In the genomic region with DNA sequence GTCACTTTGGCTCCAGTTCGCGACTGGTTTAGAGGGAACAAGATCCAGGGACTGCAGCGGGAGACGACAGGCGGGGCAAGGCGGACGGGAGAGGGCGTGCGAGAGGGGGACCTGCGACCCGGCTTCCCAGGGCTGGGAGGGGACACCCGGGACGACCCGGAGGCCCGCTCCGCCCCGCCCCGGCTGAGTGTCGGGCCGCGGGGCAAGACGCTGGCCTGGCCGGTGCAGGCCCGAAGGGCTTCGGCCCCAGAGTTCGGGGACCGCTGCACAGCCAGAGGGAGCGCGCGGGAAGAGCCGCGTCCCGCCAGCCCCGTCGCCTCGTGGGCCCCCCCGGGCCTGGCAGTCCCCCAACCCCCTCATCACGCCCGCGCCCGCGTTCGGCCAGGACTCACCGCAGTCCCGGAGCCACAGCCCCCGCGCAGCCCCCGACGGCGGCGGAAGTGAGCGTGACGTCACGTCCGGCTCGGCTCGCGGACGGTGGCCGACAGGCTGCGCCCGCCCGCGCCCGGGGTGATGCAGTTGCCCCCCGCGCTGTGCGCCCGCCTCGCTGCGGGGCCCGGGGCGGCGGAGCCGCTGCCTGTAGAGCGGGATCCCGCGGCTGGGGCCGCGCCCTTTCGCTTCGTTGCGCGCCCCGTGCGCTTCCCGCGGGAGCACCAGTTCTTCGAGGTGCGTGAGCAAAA, we compare ENCODE assay signal across 1 cellular context.
TF ChIP-seq lines count a peak whose summit lies in the region.

A gene with protein sequence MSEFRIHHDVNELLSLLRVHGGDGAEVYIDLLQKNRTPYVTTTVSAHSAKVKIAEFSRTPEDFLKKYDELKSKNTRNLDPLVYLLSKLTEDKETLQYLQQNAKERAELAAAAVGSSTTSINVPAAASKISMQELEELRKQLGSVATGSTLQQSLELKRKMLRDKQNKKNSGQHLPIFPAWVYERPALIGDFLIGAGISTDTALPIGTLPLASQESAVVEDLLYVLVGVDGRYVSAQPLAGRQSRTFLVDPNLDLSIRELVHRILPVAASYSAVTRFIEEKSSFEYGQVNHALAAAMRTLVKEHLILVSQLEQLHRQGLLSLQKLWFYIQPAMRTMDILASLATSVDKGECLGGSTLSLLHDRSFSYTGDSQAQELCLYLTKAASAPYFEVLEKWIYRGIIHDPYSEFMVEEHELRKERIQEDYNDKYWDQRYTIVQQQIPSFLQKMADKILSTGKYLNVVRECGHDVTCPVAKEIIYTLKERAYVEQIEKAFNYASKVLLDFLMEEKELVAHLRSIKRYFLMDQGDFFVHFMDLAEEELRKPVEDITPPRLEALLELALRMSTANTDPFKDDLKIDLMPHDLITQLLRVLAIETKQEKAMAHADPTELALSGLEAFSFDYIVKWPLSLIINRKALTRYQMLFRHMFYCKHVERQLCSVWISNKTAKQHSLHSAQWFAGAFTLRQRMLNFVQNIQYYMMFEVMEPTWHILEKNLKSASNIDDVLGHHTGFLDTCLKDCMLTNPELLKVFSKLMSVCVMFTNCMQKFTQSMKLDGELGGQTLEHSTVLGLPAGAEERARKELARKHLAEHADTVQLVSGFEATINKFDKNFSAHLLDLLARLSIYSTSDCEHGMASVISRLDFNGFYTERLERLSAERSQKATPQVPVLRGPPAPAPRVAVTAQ (minus strand): TSS at position 442 of the 680 bp plus-strand sequence. CDS start 5,931 bp downstream, outside the sequence.
A gene with protein sequence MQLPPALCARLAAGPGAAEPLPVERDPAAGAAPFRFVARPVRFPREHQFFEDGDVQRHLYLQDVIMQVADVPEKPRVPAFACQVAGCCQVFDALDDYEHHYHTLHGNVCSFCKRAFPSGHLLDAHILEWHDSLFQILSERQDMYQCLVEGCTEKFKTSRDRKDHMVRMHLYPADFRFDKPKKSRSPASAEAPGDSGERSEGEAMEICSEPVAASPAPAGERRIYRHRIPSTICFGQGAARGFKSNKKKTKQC (plus strand): TSS at position 484 of the 680 bp plus-strand sequence. CDS start 30 bp downstream, at position 514.

TF ChIP-seq in K562, 482 proteins besides CTCF, POLR2A, EP300 and RAD21 (continued from another document and continues in another):
- TF ChIP-seq, protein P1, sequence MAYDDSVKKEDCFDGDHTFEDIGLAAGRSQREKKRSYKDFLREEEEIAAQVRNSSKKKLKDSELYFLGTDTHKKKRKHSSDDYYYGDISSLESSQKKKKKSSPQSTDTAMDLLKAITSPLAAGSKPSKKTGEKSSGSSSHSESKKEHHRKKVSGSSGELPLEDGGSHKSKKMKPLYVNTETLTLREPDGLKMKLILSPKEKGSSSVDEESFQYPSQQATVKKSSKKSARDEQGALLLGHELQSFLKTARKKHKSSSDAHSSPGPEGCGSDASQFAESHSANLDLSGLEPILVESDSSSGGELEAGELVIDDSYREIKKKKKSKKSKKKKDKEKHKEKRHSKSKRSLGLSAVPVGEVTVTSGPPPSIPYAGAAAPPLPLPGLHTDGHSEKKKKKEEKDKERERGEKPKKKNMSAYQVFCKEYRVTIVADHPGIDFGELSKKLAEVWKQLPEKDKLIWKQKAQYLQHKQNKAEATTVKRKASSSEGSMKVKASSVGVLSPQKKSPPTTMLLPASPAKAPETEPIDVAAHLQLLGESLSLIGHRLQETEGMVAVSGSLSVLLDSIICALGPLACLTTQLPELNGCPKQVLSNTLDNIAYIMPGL (CRISPR knock-in tag; IDR thresholded peaks at IDR 0.05) = no peak
- no peak for TF ChIP-seq EZH2 (IDR thresholded peaks at IDR 0.05; ENCODE audit: borderline replicate concordance, low read depth, low read length)
- TF ChIP-seq ZNF830 (CRISPR knock-in tag; IDR thresholded peaks at IDR 0.05) = no peak
- 0 out of 2 replicates have a peak, but pooled peaks have one; percentile 31 for TF ChIP-seq NCOR1 (IDR thresholded peaks at IDR 0.05)
- no peak for TF ChIP-seq PTRF (tag; IDR thresholded peaks at IDR 0.05)
- TF ChIP-seq, protein P2, sequence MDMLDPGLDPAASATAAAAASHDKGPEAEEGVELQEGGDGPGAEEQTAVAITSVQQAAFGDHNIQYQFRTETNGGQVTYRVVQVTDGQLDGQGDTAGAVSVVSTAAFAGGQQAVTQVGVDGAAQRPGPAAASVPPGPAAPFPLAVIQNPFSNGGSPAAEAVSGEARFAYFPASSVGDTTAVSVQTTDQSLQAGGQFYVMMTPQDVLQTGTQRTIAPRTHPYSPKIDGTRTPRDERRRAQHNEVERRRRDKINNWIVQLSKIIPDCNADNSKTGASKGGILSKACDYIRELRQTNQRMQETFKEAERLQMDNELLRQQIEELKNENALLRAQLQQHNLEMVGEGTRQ (CRISPR knock-in tag; IDR thresholded peaks at IDR 0.05) = no peak
- no peak for TF ChIP-seq SREBF1 (IDR thresholded peaks at IDR 0.05; ENCODE audit: borderline replicate concordance, low read depth, low read length)
- TF ChIP-seq, protein P3, sequence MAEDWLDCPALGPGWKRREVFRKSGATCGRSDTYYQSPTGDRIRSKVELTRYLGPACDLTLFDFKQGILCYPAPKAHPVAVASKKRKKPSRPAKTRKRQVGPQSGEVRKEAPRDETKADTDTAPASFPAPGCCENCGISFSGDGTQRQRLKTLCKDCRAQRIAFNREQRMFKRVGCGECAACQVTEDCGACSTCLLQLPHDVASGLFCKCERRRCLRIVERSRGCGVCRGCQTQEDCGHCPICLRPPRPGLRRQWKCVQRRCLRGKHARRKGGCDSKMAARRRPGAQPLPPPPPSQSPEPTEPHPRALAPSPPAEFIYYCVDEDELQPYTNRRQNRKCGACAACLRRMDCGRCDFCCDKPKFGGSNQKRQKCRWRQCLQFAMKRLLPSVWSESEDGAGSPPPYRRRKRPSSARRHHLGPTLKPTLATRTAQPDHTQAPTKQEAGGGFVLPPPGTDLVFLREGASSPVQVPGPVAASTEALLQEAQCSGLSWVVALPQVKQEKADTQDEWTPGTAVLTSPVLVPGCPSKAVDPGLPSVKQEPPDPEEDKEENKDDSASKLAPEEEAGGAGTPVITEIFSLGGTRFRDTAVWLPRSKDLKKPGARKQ (CRISPR knock-in tag; IDR thresholded peaks at IDR 0.05) = no peak
- peak; percentile 93 for TF ChIP-seq CREM (IDR thresholded peaks at IDR 0.05; ENCODE audit: low read depth)
- TF ChIP-seq ZNF668 (CRISPR knock-in tag; IDR thresholded peaks at IDR 0.05) = no peak
- TF ChIP-seq ZNF24 (IDR thresholded peaks at IDR 0.05) = no peak; the same call in 1 of the 2 replicates
- TF ChIP-seq, protein P4, sequence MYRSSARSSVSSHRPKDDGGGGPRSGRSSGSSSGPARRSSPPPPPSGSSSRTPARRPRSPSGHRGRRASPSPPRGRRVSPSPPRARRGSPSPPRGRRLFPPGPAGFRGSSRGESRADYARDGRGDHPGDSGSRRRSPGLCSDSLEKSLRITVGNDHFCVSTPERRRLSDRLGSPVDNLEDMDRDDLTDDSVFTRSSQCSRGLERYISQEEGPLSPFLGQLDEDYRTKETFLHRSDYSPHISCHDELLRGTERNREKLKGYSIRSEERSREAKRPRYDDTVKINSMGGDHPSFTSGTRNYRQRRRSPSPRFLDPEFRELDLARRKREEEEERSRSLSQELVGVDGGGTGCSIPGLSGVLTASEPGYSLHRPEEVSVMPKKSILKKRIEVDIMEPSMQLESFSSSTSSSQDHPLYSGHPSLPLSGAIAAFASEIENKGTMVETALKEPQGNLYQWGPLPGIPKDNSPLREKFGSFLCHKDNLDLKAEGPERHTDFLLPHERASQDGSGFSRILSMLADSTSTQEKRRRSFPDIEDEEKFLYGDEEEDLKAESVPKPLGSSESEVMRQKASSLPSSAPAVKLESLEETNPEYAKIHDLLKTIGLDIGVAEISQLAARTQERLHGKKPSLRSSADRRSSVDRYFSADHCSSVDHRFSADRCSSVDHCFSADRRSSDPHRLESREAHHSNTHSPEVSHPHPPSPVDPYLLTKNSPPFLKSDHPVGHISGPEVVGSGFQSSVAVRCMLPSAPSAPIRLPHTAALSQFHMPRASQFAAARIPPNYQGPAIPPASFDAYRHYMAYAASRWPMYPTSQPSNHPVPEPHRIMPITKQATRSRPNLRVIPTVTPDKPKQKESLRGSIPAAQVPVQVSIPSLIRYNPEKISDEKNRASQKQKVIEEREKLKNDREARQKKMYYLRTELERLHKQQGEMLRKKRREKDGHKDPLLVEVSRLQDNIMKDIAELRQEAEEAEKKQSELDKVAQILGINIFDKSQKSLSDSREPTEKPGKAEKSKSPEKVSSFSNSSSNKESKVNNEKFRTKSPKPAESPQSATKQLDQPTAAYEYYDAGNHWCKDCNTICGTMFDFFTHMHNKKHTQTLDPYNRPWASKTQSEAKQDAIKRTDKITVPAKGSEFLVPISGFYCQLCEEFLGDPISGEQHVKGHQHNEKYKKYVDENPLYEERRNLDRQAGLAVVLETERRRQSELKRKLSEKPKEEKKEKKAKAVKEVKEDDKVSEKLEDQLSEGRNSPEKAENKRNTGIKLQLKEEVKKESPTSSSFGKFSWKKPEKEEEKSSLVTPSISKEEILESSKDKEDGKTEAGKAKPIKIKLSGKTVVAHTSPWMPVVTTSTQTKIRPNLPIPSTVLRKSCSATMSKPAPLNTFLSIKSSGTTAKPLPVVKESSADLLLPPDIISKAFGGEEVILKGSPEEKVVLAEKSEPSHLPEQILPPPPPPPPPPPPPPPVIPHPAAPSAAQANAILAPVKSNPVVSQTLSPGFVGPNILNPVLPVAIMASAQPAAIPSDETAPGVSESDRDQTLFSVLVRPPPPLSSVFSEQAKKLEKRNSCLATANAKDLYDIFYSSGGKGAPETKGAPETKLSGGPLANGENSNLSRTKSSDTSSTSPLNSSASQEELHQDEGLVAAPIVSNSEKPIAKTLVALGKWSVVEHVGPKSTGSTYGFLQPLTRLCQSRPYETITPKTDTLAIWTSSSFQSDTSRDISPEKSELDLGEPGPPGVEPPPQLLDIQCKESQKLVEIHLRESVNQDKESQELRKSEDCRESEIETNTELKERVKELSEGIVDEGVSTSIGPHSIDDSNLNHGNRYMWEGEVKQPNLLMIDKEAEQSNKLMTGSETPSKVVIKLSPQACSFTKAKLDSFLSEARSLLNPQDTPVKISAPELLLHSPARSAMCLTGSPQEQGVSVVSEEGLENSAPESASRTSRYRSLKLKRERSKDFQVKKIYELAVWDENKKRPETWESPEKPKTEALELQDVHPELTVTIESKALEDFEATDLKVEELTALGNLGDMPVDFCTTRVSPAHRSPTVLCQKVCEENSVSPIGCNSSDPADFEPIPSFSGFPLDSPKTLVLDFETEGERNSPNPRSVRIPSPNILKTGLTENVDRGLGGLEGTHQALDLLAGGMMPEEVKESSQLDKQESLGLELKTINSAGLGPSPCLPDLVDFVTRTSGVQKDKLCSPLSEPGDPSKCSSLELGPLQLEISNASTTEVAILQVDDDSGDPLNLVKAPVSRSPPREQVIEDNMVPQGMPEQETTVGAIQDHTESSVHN (IDR thresholded peaks at IDR 0.05; ENCODE audit: borderline replicate concordance in 1 of 2, low read depth in 1 of 2) = no peak
- peak; percentile 84 for TF ChIP-seq CXXC5 (CRISPR knock-in tag; IDR thresholded peaks at IDR 0.05)
- TF ChIP-seq ZNF766 (CRISPR knock-in tag; conservative IDR thresholded peaks at IDR 0.05) = no peak
- TF ChIP-seq CHD1 (IDR thresholded peaks at IDR 0.05; ENCODE audit: low read length) = no peak
- TF ChIP-seq BHLHE40 (IDR thresholded peaks at IDR 0.05; ENCODE audit: low read length) = no peak
- no peak for TF ChIP-seq FOXJ3 (CRISPR knock-in tag; IDR thresholded peaks at IDR 0.05)
- TF ChIP-seq SETDB1 (IDR thresholded peaks at IDR 0.05; ENCODE audit: low read length) = no peak
- no peak for TF ChIP-seq CBFA2T2 (conservative IDR thresholded peaks at IDR 0.05)
- TF ChIP-seq, protein P5, sequence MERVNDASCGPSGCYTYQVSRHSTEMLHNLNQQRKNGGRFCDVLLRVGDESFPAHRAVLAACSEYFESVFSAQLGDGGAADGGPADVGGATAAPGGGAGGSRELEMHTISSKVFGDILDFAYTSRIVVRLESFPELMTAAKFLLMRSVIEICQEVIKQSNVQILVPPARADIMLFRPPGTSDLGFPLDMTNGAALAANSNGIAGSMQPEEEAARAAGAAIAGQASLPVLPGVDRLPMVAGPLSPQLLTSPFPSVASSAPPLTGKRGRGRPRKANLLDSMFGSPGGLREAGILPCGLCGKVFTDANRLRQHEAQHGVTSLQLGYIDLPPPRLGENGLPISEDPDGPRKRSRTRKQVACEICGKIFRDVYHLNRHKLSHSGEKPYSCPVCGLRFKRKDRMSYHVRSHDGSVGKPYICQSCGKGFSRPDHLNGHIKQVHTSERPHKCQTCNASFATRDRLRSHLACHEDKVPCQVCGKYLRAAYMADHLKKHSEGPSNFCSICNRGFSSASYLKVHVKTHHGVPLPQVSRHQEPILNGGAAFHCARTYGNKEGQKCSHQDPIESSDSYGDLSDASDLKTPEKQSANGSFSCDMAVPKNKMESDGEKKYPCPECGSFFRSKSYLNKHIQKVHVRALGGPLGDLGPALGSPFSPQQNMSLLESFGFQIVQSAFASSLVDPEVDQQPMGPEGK (CRISPR knock-in tag; IDR thresholded peaks at IDR 0.05; ENCODE audit: borderline replicate concordance) = no peak
- TF ChIP-seq, protein P6, sequence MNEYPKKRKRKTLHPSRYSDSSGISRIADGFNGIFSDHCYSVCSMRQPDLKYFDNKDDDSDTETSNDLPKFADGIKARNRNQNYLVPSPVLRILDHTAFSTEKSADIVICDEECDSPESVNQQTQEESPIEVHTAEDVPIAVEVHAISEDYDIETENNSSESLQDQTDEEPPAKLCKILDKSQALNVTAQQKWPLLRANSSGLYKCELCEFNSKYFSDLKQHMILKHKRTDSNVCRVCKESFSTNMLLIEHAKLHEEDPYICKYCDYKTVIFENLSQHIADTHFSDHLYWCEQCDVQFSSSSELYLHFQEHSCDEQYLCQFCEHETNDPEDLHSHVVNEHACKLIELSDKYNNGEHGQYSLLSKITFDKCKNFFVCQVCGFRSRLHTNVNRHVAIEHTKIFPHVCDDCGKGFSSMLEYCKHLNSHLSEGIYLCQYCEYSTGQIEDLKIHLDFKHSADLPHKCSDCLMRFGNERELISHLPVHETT (CRISPR knock-in tag; conservative IDR thresholded peaks at IDR 0.05 in 1 of 2, IDR thresholded peaks at IDR 0.05 in 1 of 2) = peak in 1 of 2 experiments; percentile 88; a peak in 2 of 4 replicates
- TF ChIP-seq CBX1 (IDR thresholded peaks at IDR 0.05; ENCODE audit: low read depth) = peak; percentile 19; the same call in 1 of the 2 replicates
- TF ChIP-seq XRCC4 (IDR thresholded peaks at IDR 0.05; ENCODE audit: extremely low read depth, insufficient read depth, insufficient read length) = no peak
- TF ChIP-seq HLTF (IDR thresholded peaks at IDR 0.05) = no peak
- TF ChIP-seq, protein P7, sequence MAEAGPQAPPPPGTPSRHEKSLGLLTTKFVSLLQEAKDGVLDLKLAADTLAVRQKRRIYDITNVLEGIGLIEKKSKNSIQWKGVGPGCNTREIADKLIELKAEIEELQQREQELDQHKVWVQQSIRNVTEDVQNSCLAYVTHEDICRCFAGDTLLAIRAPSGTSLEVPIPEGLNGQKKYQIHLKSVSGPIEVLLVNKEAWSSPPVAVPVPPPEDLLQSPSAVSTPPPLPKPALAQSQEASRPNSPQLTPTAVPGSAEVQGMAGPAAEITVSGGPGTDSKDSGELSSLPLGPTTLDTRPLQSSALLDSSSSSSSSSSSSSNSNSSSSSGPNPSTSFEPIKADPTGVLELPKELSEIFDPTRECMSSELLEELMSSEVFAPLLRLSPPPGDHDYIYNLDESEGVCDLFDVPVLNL (CRISPR knock-in tag; IDR thresholded peaks at IDR 0.05; ENCODE audit: low read depth) = no peak
- TF ChIP-seq ZNF444 (CRISPR knock-in tag; IDR thresholded peaks at IDR 0.05) = no peak
- TF ChIP-seq TBP (optimal IDR thresholded peaks at IDR 0.05; ENCODE audit: low read depth, low read length) = peak; percentile 62
- no peak for TF ChIP-seq TRIM24 (IDR thresholded peaks at IDR 0.05)
- no peak for TF ChIP-seq ZC3H8 (IDR thresholded peaks at IDR 0.05)
- no peak for TF ChIP-seq FIP1L1 (IDR thresholded peaks at IDR 0.05; ENCODE audit: low read depth, low read length, poor library complexity, severe bottlenecking)
- TF ChIP-seq ZNF589 (CRISPR knock-in tag; IDR thresholded peaks at IDR 0.05; ENCODE audit: low read depth) = no peak
- TF ChIP-seq HEY1 (CRISPR knock-in tag; IDR thresholded peaks at IDR 0.05; ENCODE audit: borderline replicate concordance) = no peak
- TF ChIP-seq YY1 (IDR thresholded peaks at IDR 0.05; ENCODE audit: borderline replicate concordance in 1 of 3, control insufficient read depth in 1 of 3, extremely low read depth in 1 of 3, insufficient read depth in 3 of 3, insufficient read length in 1 of 3, insufficient replicate concordance in 2 of 3, low read depth in 1 of 3, low read length in 2 of 3) = peak in 2 of 3 experiments; percentile 63 to 66
